1 cellular context compared by ENCODE assay signal in the genomic region with DNA sequence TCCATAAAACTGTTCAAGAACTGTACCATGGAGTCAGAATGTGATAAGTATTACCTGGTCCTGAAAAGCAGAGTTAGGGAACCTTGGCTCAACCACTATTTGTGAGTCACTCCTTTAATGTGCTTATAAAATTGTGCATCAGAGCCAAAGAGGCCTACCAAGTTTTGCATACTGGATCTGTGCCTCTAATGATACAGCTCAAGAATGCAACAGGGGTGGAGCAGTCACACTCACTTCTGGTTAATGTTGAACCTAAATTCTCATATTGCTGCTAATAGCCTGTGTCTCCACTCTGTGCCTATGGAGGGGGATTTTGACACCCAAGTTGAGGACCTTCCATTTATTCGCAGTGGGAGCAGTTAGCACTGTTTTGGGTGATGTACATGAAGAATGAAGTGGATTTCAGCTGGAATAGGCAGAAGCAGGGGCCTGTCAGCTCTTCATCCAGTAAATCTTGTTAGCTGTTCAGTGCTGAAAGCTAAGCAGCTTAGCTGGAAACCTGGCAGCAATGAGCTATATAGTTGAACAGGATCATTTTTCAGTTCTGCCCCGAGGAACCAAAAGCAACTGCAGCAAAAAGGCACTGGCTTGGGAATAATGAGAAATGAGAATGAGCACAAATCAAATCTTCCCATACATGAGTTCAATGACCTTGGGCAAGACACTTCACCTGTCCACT.
TF ChIP-seq lines count a peak whose summit lies in the region.

No MANE protein-coding gene starts in this region.

TF ChIP-seq in SK-N-SH, 30 proteins besides CTCF, POLR2A, EP300 and RAD21 (continued from another document):
- TF ChIP-seq, protein P1, sequence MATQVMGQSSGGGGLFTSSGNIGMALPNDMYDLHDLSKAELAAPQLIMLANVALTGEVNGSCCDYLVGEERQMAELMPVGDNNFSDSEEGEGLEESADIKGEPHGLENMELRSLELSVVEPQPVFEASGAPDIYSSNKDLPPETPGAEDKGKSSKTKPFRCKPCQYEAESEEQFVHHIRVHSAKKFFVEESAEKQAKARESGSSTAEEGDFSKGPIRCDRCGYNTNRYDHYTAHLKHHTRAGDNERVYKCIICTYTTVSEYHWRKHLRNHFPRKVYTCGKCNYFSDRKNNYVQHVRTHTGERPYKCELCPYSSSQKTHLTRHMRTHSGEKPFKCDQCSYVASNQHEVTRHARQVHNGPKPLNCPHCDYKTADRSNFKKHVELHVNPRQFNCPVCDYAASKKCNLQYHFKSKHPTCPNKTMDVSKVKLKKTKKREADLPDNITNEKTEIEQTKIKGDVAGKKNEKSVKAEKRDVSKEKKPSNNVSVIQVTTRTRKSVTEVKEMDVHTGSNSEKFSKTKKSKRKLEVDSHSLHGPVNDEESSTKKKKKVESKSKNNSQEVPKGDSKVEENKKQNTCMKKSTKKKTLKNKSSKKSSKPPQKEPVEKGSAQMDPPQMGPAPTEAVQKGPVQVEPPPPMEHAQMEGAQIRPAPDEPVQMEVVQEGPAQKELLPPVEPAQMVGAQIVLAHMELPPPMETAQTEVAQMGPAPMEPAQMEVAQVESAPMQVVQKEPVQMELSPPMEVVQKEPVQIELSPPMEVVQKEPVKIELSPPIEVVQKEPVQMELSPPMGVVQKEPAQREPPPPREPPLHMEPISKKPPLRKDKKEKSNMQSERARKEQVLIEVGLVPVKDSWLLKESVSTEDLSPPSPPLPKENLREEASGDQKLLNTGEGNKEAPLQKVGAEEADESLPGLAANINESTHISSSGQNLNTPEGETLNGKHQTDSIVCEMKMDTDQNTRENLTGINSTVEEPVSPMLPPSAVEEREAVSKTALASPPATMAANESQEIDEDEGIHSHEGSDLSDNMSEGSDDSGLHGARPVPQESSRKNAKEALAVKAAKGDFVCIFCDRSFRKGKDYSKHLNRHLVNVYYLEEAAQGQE (IDR thresholded peaks at IDR 0.05; ENCODE audit: low read depth, low read length) = peak; percentile 28; the same call in 1 of the 2 replicates
- no peak for TF ChIP-seq ELF1 (IDR thresholded peaks at IDR 0.05)
- TF ChIP-seq, protein P2, sequence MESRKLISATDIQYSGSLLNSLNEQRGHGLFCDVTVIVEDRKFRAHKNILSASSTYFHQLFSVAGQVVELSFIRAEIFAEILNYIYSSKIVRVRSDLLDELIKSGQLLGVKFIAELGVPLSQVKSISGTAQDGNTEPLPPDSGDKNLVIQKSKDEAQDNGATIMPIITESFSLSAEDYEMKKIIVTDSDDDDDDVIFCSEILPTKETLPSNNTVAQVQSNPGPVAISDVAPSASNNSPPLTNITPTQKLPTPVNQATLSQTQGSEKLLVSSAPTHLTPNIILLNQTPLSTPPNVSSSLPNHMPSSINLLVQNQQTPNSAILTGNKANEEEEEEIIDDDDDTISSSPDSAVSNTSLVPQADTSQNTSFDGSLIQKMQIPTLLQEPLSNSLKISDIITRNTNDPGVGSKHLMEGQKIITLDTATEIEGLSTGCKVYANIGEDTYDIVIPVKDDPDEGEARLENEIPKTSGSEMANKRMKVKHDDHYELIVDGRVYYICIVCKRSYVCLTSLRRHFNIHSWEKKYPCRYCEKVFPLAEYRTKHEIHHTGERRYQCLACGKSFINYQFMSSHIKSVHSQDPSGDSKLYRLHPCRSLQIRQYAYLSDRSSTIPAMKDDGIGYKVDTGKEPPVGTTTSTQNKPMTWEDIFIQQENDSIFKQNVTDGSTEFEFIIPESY (IDR thresholded peaks at IDR 0.05; ENCODE audit: borderline replicate concordance, low read depth) = no peak
- TF ChIP-seq YY1 (IDR thresholded peaks at IDR 0.05; ENCODE audit: low read depth) = no peak
- TF ChIP-seq MXI1 (IDR thresholded peaks at IDR 0.05; ENCODE audit: low read depth, low read length) = no peak
- TF ChIP-seq RCOR1 (IDR thresholded peaks at IDR 0.05; ENCODE audit: low read length) = 0 out of 2 replicates have a peak, but pooled peaks have one; percentile 11
- peak; percentile 22; the same call in 1 of the 2 replicates for TF ChIP-seq TCF12 (IDR thresholded peaks at IDR 0.05)
- TF ChIP-seq, protein P3, sequence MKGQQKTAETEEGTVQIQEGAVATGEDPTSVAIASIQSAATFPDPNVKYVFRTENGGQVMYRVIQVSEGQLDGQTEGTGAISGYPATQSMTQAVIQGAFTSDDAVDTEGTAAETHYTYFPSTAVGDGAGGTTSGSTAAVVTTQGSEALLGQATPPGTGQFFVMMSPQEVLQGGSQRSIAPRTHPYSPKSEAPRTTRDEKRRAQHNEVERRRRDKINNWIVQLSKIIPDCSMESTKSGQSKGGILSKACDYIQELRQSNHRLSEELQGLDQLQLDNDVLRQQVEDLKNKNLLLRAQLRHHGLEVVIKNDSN (IDR thresholded peaks at IDR 0.05; ENCODE audit: borderline replicate concordance, low read depth) = no peak
